8 cellular contexts compared by ENCODE assay signal in the genomic region with DNA sequence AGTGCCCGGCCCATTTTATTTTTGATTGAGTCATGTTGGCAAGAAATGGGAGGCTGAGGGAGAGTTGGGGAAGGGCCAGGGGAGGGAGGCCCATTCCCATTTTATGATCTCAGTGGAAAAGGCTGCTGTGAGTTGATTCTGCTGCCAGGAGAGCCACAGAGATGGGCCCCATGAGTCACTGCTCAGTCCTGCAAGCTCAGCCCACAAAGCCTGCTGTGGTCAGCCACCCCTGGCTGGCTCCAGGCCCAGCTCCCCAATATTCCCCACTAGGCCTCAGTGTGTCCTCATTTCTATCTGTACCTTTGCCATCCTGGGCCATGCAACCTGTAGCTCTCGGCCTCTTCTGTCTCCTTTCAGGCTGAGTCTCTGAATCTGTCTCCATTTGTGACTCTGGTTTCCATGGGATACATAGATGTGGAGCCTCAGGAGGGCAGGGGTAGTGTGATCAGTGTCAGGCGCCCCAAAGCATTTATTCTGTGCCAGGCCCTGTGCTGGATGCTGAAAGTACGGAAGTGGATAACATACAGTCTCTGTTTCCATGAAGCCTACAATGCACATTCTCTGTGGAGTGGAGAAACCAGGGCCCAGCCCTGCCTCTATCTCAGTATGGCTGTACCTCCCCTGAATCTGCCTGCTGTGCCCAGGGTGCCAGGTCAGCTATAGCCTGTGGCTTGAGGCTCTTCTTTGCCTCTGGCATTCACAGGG. TPM values are rescaled to one million over a fixed set of nuclear protein-coding genes. Genes with fewer than 3 reads are reported as not detected.
A peak's percentile ranks its signal among the peaks of the same experiment; 100 is the strongest.
DNase-seq lines count a peak whose midpoint lies in the region; ATAC-seq and TF ChIP-seq lines count a peak whose summit lies in the region.

No MANE protein-coding gene starts in this region.

- peak; percentile 96 for DNase-seq in AG04449 (ENCODE audit: low read depth, low spot score)
- peak; percentile 99 for DNase-seq in HT1080 (ENCODE audit: low read depth)
- DNase-seq in amniotic stem cell (lab: John Stamatoyannopoulos, UW): peak; percentile 92
- no peak for DNase-seq in lower lobe of right lung
- no peak for DNase-seq in vagina (ENCODE audit: extremely low spot score in 2 of 2)
- DNase-seq in NCI-H1694 (lab: John Stamatoyannopoulos, UW): no peak
- no peak for DNase-seq in HuH-7 (ENCODE audit: low spot score)

- H3K4me3 ChIP-seq in AG04449 (ENCODE audit: low read depth, low read length) (peak overlapping the region; percentile 71), lower lobe of right lung (no peak overlapping the region), vagina (no peak overlapping the region)

- no peak for TF ChIP-seq CTCF in AG04449 (IDR thresholded peaks at IDR 0.05; ENCODE audit: insufficient read depth, low read length, missing control alignments)
- TF ChIP-seq CTCF in lower lobe of right lung (IDR thresholded peaks at IDR 0.05): no peak
- no peak for TF ChIP-seq CTCF in vagina (IDR thresholded peaks at IDR 0.05)

- no peaks in the 10 kb centered on the region for H3K27me3 ChIP-seq in lower lobe of right lung (ENCODE audit: low read depth)
- H3K27me3 ChIP-seq in vagina: no peaks in the 10 kb centered on the region

- H3K27ac ChIP-seq in lower lobe of right lung (peak overlapping the region; percentile 78), vagina (peak overlapping the region; percentile 81)

- ATAC-seq in lower lobe of right lung (no peak), HG03135 (IDR thresholded peaks at IDR 0.05; ENCODE audit: unreplicated experiment) (no peak)

- H3K9me3 ChIP-seq in lower lobe of right lung (no peaks in the 10 kb centered on the region), vagina (no peaks in the 10 kb centered on the region)

- intact Hi-C loops in lower lobe of right lung (cut with DNase I): no loop called here
- intact Hi-C loops in vagina (cut with DNase I): no loop called here

- H3K4me1 ChIP-seq in lower lobe of right lung (peaks cover 21% of the 10 kb centered on the region), vagina (peaks cover 30% of the 10 kb centered on the region)

- CTCF ChIA-PET in AG04449 (lab: Yijun Ruan, JAX): interaction anchor here (0.9 to 2.7 kb wide), 10 partner anchors 10 to 244 kb away, joined by 3 to 15 read pairs (median 3); a partner anchor contains a TSS

- TF ChIP-seq POLR2A in vagina (IDR thresholded peaks at IDR 0.05): no peak

- no peaks in the 10 kb centered on the region for H3K36me3 ChIP-seq in lower lobe of right lung
- H3K36me3 ChIP-seq in vagina: no peaks in the 10 kb centered on the region

- POLR2A ChIA-PET in AG04449 (lab: Yijun Ruan, JAX): interaction anchor here (0.6 to 1.8 kb wide), 6 partner anchors 9 to 246 kb away, joined by 3 to 13 read pairs (median 4); a partner anchor contains a TSS

RNA-seq across cellular contexts. Expression of a gene that starts 1.9 kb away (rescaled TPM):
- total RNA-seq in HT1080 (2014; rRNA removed; shearing (Covaris generic)): 1.8 and 3.7 TPM in 2 replicates
- 2.4 and 3.2 TPM in 2 replicates for polyA plus RNA-seq in HT1080 (2015; cell fraction: cytosol; rRNA removed)
- 17.6 and 20.5 TPM in 2 replicates for polyA plus RNA-seq in HT1080 (2015; cell fraction: nucleus; rRNA removed)
- 12.4 TPM for total RNA-seq in lower lobe of right lung
- total RNA-seq in vagina: 9.8 TPM

RNA-seq across cellular contexts. Expression of a gene that starts 28.7 kb away (rescaled TPM):
- 0.57 and 1.9 TPM in 2 replicates for total RNA-seq in HT1080 (2014; rRNA removed; shearing (Covaris generic))
- 0.70 and 0.76 TPM in 2 replicates for polyA plus RNA-seq in HT1080 (2015; cell fraction: cytosol; rRNA removed)
- polyA plus RNA-seq in HT1080 (2015; cell fraction: nucleus; rRNA removed): 5.7 and 7.2 TPM in 2 replicates
- total RNA-seq in lower lobe of right lung (2.8 TPM), vagina (0.49 TPM)

RNA-seq across cellular contexts. Expression of a gene that starts 30.2 kb away (rescaled TPM):
- 54.8 and 65.1 TPM in 2 replicates for total RNA-seq in HT1080 (2014; rRNA removed; shearing (Covaris generic))
- polyA plus RNA-seq in HT1080 (2015; cell fraction: cytosol; rRNA removed): 27.5 and 27.9 TPM in 2 replicates
- polyA plus RNA-seq in HT1080 (2015; cell fraction: nucleus; rRNA removed): 140 and 161 TPM in 2 replicates
- total RNA-seq in lower lobe of right lung (67.7 TPM), vagina (17.2 TPM)

RNA-seq across cellular contexts. Expression of a gene that starts 49.1 kb away (rescaled TPM):
- not detected in 2 replicates for total RNA-seq in HT1080 (2014; rRNA removed; shearing (Covaris generic))
- polyA plus RNA-seq in HT1080 (2015; cell fraction: cytosol; rRNA removed): not detected in 2 replicates
- polyA plus RNA-seq in HT1080 (2015; cell fraction: nucleus; rRNA removed): 0.19 TPM in 1 of 2 replicates, not detected in the other
- total RNA-seq in lower lobe of right lung: 0.74 TPM
- total RNA-seq in vagina: not detected

RNA-seq across cellular contexts. Expression of a gene that starts 49.2 kb away (rescaled TPM):
- not detected in 2 replicates for total RNA-seq in HT1080 (2014; rRNA removed; shearing (Covaris generic))
- polyA plus RNA-seq in HT1080 (2015; cell fraction: cytosol; rRNA removed): not detected in 2 replicates
- polyA plus RNA-seq in HT1080 (2015; cell fraction: nucleus; rRNA removed): not detected in 2 replicates
- total RNA-seq in lower lobe of right lung (42.1 TPM), vagina (not detected)

Comparison
In these comparisons a context has a peak if more than half of its experiments do, and no peak if none do; other contexts are left out.
1. DNase-seq: peak in AG04449 (single experiment), HT1080 (single experiment) and amniotic stem cell (single experiment); none in lower lobe of right lung (single experiment), vagina (0 of 2), NCI-H1694 (single experiment) and HuH-7 (single experiment).